8 cellular contexts compared by ENCODE assay signal in the genomic region with DNA sequence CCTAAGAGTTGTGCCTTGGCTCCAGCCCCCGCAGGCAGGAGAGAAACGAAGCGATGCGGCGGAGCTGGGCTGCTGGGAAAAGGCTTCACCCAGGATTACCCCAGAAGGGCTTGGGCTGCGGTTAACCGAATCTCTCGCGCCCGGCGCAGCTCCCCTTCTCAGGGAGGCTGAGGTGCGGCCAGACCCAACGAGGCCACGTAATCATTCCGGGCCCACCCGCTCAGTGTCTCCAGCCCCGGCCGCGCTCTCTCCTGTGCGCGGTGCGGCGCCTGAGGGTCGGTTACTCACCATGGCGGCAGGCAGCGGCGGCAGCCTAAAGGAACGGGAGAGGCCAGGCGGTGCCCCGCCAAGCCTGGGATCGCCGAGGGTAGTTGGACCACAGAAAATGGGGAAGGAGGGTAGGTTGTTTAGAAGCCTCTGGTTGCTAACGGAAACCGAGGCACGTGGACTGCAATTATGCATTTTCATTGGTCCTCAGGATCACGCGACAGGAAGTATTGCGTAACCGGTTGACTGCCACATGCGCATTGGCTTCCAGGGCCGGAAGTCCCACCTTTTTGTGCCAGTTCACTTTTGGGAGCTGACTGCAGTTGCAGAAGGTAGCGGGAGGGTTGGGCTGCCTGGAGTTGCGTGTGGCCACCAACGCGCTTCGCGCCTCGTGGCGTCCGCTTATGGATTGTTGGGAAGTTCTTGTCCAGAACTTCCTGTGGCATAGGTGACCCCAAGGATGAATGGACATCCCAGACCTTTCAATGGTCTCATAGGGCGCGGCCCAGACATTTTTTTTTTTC. TPM values are rescaled to one million over a fixed set of nuclear protein-coding genes. Genes with fewer than 3 reads are reported as not detected.
A peak's percentile ranks its signal among the peaks of the same experiment; 100 is the strongest.
DNase-seq lines count a peak whose midpoint lies in the region; TF ChIP-seq lines count a peak whose summit lies in the region.

A gene with protein sequence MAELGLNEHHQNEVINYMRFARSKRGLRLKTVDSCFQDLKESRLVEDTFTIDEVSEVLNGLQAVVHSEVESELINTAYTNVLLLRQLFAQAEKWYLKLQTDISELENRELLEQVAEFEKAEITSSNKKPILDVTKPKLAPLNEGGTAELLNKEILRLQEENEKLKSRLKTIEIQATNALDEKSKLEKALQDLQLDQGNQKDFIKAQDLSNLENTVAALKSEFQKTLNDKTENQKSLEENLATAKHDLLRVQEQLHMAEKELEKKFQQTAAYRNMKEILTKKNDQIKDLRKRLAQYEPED (minus strand): TSS at position 419 of the 791 bp plus-strand sequence. CDS start 128 bp downstream, at position 291.

- no peaks in the 10 kb centered on the region for H3K27me3 ChIP-seq in CD4-positive, alpha-beta memory T cell (ENCODE audit: insufficient read depth, low read length)
- H3K27me3 ChIP-seq in HUES6 (ENCODE audit: control insufficient read depth, insufficient read depth, low read length) (peaks cover 46% of the 10 kb centered on the region), OCI-LY1 (ENCODE audit: insufficient read depth, low read length) (no peaks in the 10 kb centered on the region)

- no peak for TF ChIP-seq CTCF in GM20000 (IDR thresholded peaks at IDR 0.05; ENCODE audit: extremely low read depth, missing control alignments)
- no peak for TF ChIP-seq CTCF in OCI-LY1 (IDR thresholded peaks at IDR 0.05; ENCODE audit: low read length)

- peak within 1 kb of the TSS; percentile 95 to 98 (median 97) for H3K27ac Mint-ChIP-seq in CD4-positive, alpha-beta memory T cell

- peaks cover 19% of the 10 kb centered on the region for H3K4me1 ChIP-seq in CD4-positive, alpha-beta memory T cell (ENCODE audit: insufficient read depth, low read length)
- H3K4me1 ChIP-seq in HUES6 (ENCODE audit: control insufficient read depth, insufficient read depth, low read length) (no peaks in the 10 kb centered on the region), OCI-LY1 (ENCODE audit: insufficient read depth, low read length, severe bottlenecking) (peaks cover 17% of the 10 kb centered on the region)

- H3K9me2 ChIP-seq in OCI-LY1 (ENCODE audit: low read depth, low read length): no peaks in the 10 kb centered on the region

- H3K4me3 Mint-ChIP-seq in CD4-positive, alpha-beta memory T cell: peak within 1 kb of the TSS; percentile 94 to 99 (median 95)

- no peaks in the 10 kb centered on the region for H3K36me3 ChIP-seq in CD4-positive, alpha-beta memory T cell (ENCODE audit: insufficient read depth, low read length)
- H3K36me3 ChIP-seq in HUES6 (ENCODE audit: control insufficient read depth, insufficient read depth, low read length): no peaks in the 10 kb centered on the region
- H3K36me3 ChIP-seq in OCI-LY1 (ENCODE audit: insufficient read depth, low read length): no peaks in the 10 kb centered on the region; the same call in 1 of the 2 replicates

- intact Hi-C loops in CD4-positive, alpha-beta memory T cell (cut with micrococcal nuclease): loop anchor here (1.0 to 5.0 kb wide), 4 partner anchors 28 to 235 kb away; no protein-coding TSS in a partner anchor

- H3K4me1 Mint-ChIP-seq in CD4-positive, alpha-beta memory T cell: peaks cover 11 to 30% (median 17%) of the 10 kb centered on the region in 4 donors

- no peaks in the 10 kb centered on the region for H4K20me1 ChIP-seq in OCI-LY1 (ENCODE audit: insufficient read depth, low read length)

- H3K27me3 Mint-ChIP-seq in CD4-positive, alpha-beta memory T cell: no peaks in the 10 kb centered on the region

- H3K9me3 ChIP-seq in CD4-positive, alpha-beta memory T cell (ENCODE audit: control insufficient read depth in 1 of 2, low read length in 2 of 2): no peaks in the 10 kb centered on the region
- H3K9me3 ChIP-seq in HUES6 (ENCODE audit: control insufficient read depth, insufficient read depth, low read depth, low read length) (no peaks in the 10 kb centered on the region), OCI-LY1 (ENCODE audit: low read length) (no peaks in the 10 kb centered on the region)

- no peaks in the 10 kb centered on the region for H3K79me2 ChIP-seq in OCI-LY1 (ENCODE audit: insufficient read depth, low read length)

- POLR2A ChIA-PET in CD4-positive, alpha-beta memory T cell (lab: Charles Lee; ENCODE audit: partially characterized antibody): interaction anchor here (0.7 to 2.9 kb wide), 25 partner anchors 9 to 843 kb away, joined by 3 to 22 read pairs (median 4); a partner anchor contains a TSS

- peak within 1 kb of the TSS; percentile 94 for H2AFZ ChIP-seq in OCI-LY1 (ENCODE audit: low read length)

- peak within 1 kb of the TSS; percentile 58 to 98 for H3K4me3 ChIP-seq in CD4-positive, alpha-beta memory T cell (ENCODE audit: low read length in 2 of 2)
- H3K4me3 ChIP-seq in HUES6 (ENCODE audit: low read depth, low read length): peak within 1 kb of the TSS; percentile 74
- peak within 1 kb of the TSS; percentile 96 for H3K4me3 ChIP-seq in OCI-LY1 (ENCODE audit: low read depth, low read length, poor library complexity, severe bottlenecking)

- CTCF ChIA-PET in CD4-positive, alpha-beta memory T cell (lab: Charles Lee; ENCODE audit: partially characterized antibody): interaction anchor here (0.6 to 3.3 kb wide), 14 partner anchors 20 to 799 kb away, joined by 3 to 24 read pairs (median 4); no protein-coding TSS in a partner anchor

- H3K27ac ChIP-seq in CD4-positive, alpha-beta memory T cell (ENCODE audit: low read depth, low read length): peak within 1 kb of the TSS; percentile 70
- 0 out of 2 replicates have a peak within 1 kb of the TSS, but pooled peaks have one; percentile 10 for H3K27ac ChIP-seq in HUES6 (ENCODE audit: low read depth, low read length)
- no peak within 1 kb of the TSS for H3K27ac ChIP-seq in OCI-LY1 (ENCODE audit: low read depth, low read length, poor library complexity, severe bottlenecking)

- H3K9ac ChIP-seq in HUES6 (ENCODE audit: low read length) (peak within 1 kb of the TSS; percentile 68), OCI-LY1 (ENCODE audit: low read length) (peak within 1 kb of the TSS; percentile 62; the same call in 1 of the 2 replicates)

- no peaks in the 10 kb centered on the region for H3K9me3 Mint-ChIP-seq in CD4-positive, alpha-beta memory T cell

- no peaks in the 10 kb centered on the region for H3F3A ChIP-seq in OCI-LY1 (ENCODE audit: insufficient read depth, low read length)

- DNase-seq in CD4-positive, alpha-beta memory T cell: peak; percentile 88 to 93 (median 91)
- DNase-seq in GM20000 (ENCODE audit: low spot score) (peak; percentile 89), epidermal melanocyte (ENCODE audit: insufficient read length, low spot score) (peak; percentile 87), midbrain (lab: John Stamatoyannopoulos, UW) (peak; percentile 96)
- peak; percentile 89 for DNase-seq in activated CD8-positive, alpha-beta memory T cell treated with anti-CD3 and anti-CD28 coated beads, Interleukin-2, amount 50 U/mL, for 48 hours
- DNase-seq in stimulated activated CD8-positive, alpha-beta memory T cell treated with anti-CD3 and anti-CD28 coated beads, Interleukin-15, amount 100 ng/mL, for 4 hours (ENCODE audit: low read depth in 2 of 2): peak; percentile 77 to 87

- H3K4me2 ChIP-seq in OCI-LY1 (ENCODE audit: low read length): peak within 1 kb of the TSS; percentile 97

- peaks cover 5 to 12% of the 10 kb centered on the region in 2 donors for H3K36me3 Mint-ChIP-seq in CD4-positive, alpha-beta memory T cell

RNA-seq across cellular contexts. Expression of the gene that starts here (rescaled TPM):
- total RNA-seq in CD4-positive, alpha-beta memory T cell: 10 to 100 TPM in 1 of 2 experiments, 1 to 10 TPM in 1; 7.1 to 10.0 TPM
- 10 to 100 TPM in 1 of 2 donors, 1 to 10 TPM in 1; 6.9 to 11.7 TPM for polyA plus RNA-seq in CD4-positive, alpha-beta memory T cell
